8 cellular contexts compared by ENCODE assay signal in genomic region chr7:151745090-151745638, GRCh38.
DNase-seq lines count a peak whose midpoint lies in the region; TF ChIP-seq lines count a peak whose summit lies in the region.

No MANE protein-coding gene starts in this region.

- H3K27ac Mint-ChIP-seq in activated CD4-positive, alpha-beta memory T cell treated with anti-CD3 and anti-CD28 coated beads for 36 hours = no peak overlapping the region
- H3K27ac Mint-ChIP-seq in immature natural killer cell = peak overlapping the region in 1 of 6 donors; percentile 71

- peak; percentile 32 for DNase-seq in stimulated activated naive CD4-positive, alpha-beta T cell treated with Interleukin-2 at 50 U/mL for 16 hours (lab: John Stamatoyannopoulos, UW)
- no peak for DNase-seq in stimulated activated naive CD4-positive, alpha-beta T cell (lab: John Stamatoyannopoulos, UW)
- DNase-seq in activated CD4-positive, alpha-beta memory T cell treated with anti-CD3 and anti-CD28 coated beads for 36 hours = peak; percentile 80
- DNase-seq in immature natural killer cell (peak in 2 of 3 donors; percentile 34 to 35), tibial artery (peak; percentile 85 to 96), ovary (no peak), GM13976 (ENCODE audit: low spot score) (no peak), prostate gland (ENCODE audit: low spot score) (no peak)

- H3K27ac ChIP-seq in tibial artery (peak overlapping the region; percentile 36 to 61), ovary (no peak overlapping the region), prostate gland (no peak overlapping the region)

- peaks cover 3% of the 10 kb centered on the region for H3K36me3 Mint-ChIP-seq in activated CD4-positive, alpha-beta memory T cell treated with anti-CD3 and anti-CD28 coated beads for 36 hours
- peaks cover 0 to 4% (median 4%) of the 10 kb centered on the region in 3 donors for H3K36me3 Mint-ChIP-seq in immature natural killer cell

- POLR2A ChIA-PET in activated CD4-positive, alpha-beta memory T cell treated with anti-CD3 and anti-CD28 coated beads for 36 hours (lab: Charles Lee) = interaction anchor here (0.7 to 1.2 kb wide), 2 partner anchors 112 to 114 kb away, joined by 3 to 4 read pairs; no protein-coding TSS in a partner anchor

- CTCF ChIA-PET in activated CD4-positive, alpha-beta memory T cell treated with anti-CD3 and anti-CD28 coated beads for 36 hours (lab: Charles Lee) = interaction anchor here (0.7 to 1.2 kb wide), 4 partner anchors 10 to 17 kb away, joined by 3 to 5 read pairs (median 4); no protein-coding TSS in a partner anchor

- H3K4me1 Mint-ChIP-seq in activated CD4-positive, alpha-beta memory T cell treated with anti-CD3 and anti-CD28 coated beads for 36 hours (ENCODE audit: low read depth) = peaks cover 41% of the 10 kb centered on the region
- H3K4me1 Mint-ChIP-seq in immature natural killer cell = peaks cover 17 to 23% of the 10 kb centered on the region in 2 donors

- TF ChIP-seq POLR2A in ovary (IDR thresholded peaks at IDR 0.05) = no peak
- TF ChIP-seq POLR2A in prostate gland (IDR thresholded peaks at IDR 0.05) = no peak

- WGBS in ovary, 3 donors = 79 to 85% (median 84%) methylated on average over 22 of the region's 22 CpGs
- 78% methylated on average over 22 of the region's 22 CpGs for WGBS in prostate gland

- no peak overlapping the region for H3K4me3 Mint-ChIP-seq in activated CD4-positive, alpha-beta memory T cell treated with anti-CD3 and anti-CD28 coated beads for 36 hours
- H3K4me3 Mint-ChIP-seq in immature natural killer cell = no peak overlapping the region

- H3K4me1 ChIP-seq in tibial artery (peaks cover 0 to 43% (median 36%) of the 10 kb centered on the region in 4 donors), ovary (ENCODE audit: insufficient read depth) (peaks cover 5% of the 10 kb centered on the region), prostate gland (replicated peaks) (no peaks in the 10 kb centered on the region)

- no peaks in the 10 kb centered on the region for H3K36me3 ChIP-seq in tibial artery
- no peaks in the 10 kb centered on the region for H3K36me3 ChIP-seq in ovary
- H3K36me3 ChIP-seq in prostate gland = no peaks in the 10 kb centered on the region

- no peaks in the 10 kb centered on the region for H3K9me3 Mint-ChIP-seq in activated CD4-positive, alpha-beta memory T cell treated with anti-CD3 and anti-CD28 coated beads for 36 hours
- no peaks in the 10 kb centered on the region for H3K9me3 Mint-ChIP-seq in immature natural killer cell

- TF ChIP-seq EP300 in ovary (IDR thresholded peaks at IDR 0.05) = no peak

- intact Hi-C loops in activated CD4-positive, alpha-beta memory T cell treated with anti-CD3 and anti-CD28 coated beads for 36 hours (cut with micrococcal nuclease) = loop anchor here (5.0 kb wide), 1 partner anchor 393 kb away; no protein-coding TSS in a partner anchor
- intact Hi-C loops in tibial artery (cut with DNase I; ENCODE audit: low total_unique reads) = no loop called here
- intact Hi-C loops in ovary (cut with DNase I) = no loop called here
- intact Hi-C loops in prostate gland (cut with DNase I) = no loop called here

- no peak overlapping the region for H3K4me3 ChIP-seq in tibial artery
- H3K4me3 ChIP-seq in ovary = no peak overlapping the region
- H3K4me3 ChIP-seq in prostate gland = no peak overlapping the region

- H3K27me3 ChIP-seq in tibial artery (no peaks in the 10 kb centered on the region), ovary (no peaks in the 10 kb centered on the region), prostate gland (replicated peaks; ENCODE audit: insufficient read depth) (no peaks in the 10 kb centered on the region)

- H3K9me3 ChIP-seq in tibial artery (no peaks in the 10 kb centered on the region), ovary (no peaks in the 10 kb centered on the region), prostate gland (no peaks in the 10 kb centered on the region)

- in situ Hi-C loops in GM13976 (cut with MboI; ENCODE audit: low sequenced_read_pairs, unreplicated experiment) = no loop called here

- H3K27me3 Mint-ChIP-seq in activated CD4-positive, alpha-beta memory T cell treated with anti-CD3 and anti-CD28 coated beads for 36 hours = no peaks in the 10 kb centered on the region
- H3K27me3 Mint-ChIP-seq in immature natural killer cell (ENCODE audit: low read depth in 3 of 3) = no peaks in the 10 kb centered on the region

- TF ChIP-seq CTCF in tibial artery (IDR thresholded peaks at IDR 0.05) (peak; percentile 48 to 49), ovary (IDR thresholded peaks at IDR 0.05) (no peak), GM13976 (IDR thresholded peaks at IDR 0.05; ENCODE audit: borderline replicate concordance, control extremely low read depth, extremely low read depth, insufficient read depth, missing control alignments) (no peak), prostate gland (IDR thresholded peaks at IDR 0.05) (peak in 1 of 4 experiments; percentile 26)

Comparison
In these comparisons a context has a peak if more than half of its experiments do, and no peak if none do; other contexts are left out.
1. DNase-seq: peak in stimulated activated naive CD4-positive, alpha-beta T cell treated with Interleukin-2 at 50 U/mL for 16 hours (single experiment), activated CD4-positive, alpha-beta memory T cell treated with anti-CD3 and anti-CD28 coated beads for 36 hours (single experiment), immature natural killer cell (2 of 3) and tibial artery (2 of 2); none in stimulated activated naive CD4-positive, alpha-beta T cell (0 of 6), ovary (0 of 5), GM13976 (single experiment) and prostate gland (single experiment).
2. H3K27ac ChIP-seq: peak in tibial artery (2 of 2); none in ovary (0 of 2) and prostate gland (0 of 2).
3. CTCF ChIP-seq: peak in tibial artery (2 of 2); none in ovary (0 of 3) and GM13976 (single experiment).